In the genomic region with DNA sequence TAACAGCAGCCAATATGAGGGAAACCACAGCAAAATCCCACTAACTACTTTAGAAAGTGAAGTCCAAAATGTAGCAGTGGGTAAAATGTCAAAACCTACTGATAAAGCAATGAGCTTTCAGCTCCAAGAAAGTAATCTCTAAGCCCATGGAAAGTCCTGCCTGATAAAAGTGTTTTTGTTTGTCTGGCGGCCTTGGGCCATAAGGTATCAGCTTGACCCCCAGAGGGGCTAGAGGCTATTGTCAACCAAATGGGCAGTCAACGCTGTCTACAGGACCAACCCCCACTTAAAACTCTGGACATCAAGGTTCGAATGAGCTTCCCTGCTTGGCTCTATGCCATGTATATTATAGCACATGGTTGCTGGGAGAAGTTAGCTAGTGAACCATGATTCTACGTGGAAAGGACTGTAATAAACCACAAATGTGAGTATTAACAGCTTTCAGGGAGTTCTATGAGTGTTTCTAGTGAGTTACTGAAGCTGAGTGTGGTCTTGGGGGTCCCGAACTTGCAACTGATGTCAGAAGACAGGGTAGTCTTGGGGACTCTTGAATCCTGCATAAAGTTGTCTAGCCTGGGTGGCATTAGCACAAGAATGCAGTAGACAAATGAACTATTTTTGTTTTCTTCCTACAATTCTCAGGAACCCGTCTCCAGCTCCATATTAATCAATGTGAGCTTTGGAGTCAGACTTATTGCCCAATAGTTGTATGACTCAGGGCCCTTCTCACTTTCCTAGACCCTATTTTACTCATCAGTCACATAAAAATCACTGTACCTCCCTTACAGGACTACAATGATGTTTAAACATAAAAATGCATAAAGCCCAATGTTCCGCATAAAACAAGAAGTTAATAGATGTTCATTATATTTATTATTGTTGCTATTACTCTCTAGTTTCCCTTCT, we compare ENCODE assay signal across 13 cellular contexts.
DNase-seq lines count a peak whose midpoint lies in the region; TF ChIP-seq lines count a peak whose summit lies in the region.
"Had no signal": no experiment of that assay in that cellular context is flagged by ENCODE, and none has a peak within 500 bp of the region (broad histone marks: within the 10 kb centered on the region; RNA-seq: fewer than 3 reads in every experiment).

No MANE protein-coding gene starts in this region.

- peak; percentile 84 for DNase-seq in GM04504 (ENCODE audit: low read depth)
- DNase-seq in T1000 (lab: John Stamatoyannopoulos, UW): peak; percentile 5
- DNase-seq in fibroblast of mammary gland (ENCODE audit: low read depth): peak; percentile 95
- DNase-seq in smooth muscle cell (lab: John Stamatoyannopoulos, UW; ENCODE audit: unreplicated experiment): no peak
- DNase-seq in NCI-H2227 treated with DMSO at 0.1 percent for 48 hours (lab: John Stamatoyannopoulos, UW): no peak
- DNase-seq in Kasumi-1 (lab: John Stamatoyannopoulos, UW): no peak
- DNase-seq in pons (ENCODE audit: low spot score): no peak
- DNase-seq: activated CD4-positive, CD25-positive, alpha-beta regulatory T cell; activated T-cell treated with anti-CD3 and anti-CD28 coated beads, Interleukin-2, amount 50 U/mL, for 4 hours; DMS 273 treated with DMSO at 0.1 percent for 48 hours; NCI-H1105 treated with DMSO at 0.1 percent for 48 hours had no signal

- no peaks in the 10 kb centered on the region for H3K36me3 ChIP-seq in smooth muscle cell (ENCODE audit: low read depth)
- H3K36me3 ChIP-seq: cardiac muscle cell, SJSA1 had no signal

- H3K27me3 ChIP-seq in smooth muscle cell (ENCODE audit: low read depth): no peaks in the 10 kb centered on the region
- H3K27me3 ChIP-seq: cardiac muscle cell, SJSA1 had no signal

- H4K20me1 ChIP-seq in smooth muscle cell (ENCODE audit: low read depth): no peaks in the 10 kb centered on the region

- H3K4me3 ChIP-seq in fibroblast of mammary gland (ENCODE audit: control insufficient read depth, low read depth, low read length): no peak overlapping the region
- no peak overlapping the region for H3K4me3 ChIP-seq in smooth muscle cell
- H3K4me3 ChIP-seq: cardiac muscle cell, SJSA1 had no signal

- H3F3A ChIP-seq in smooth muscle cell (ENCODE audit: low read depth): peaks cover 14% of the 10 kb centered on the region

- H3K79me2 ChIP-seq in smooth muscle cell (ENCODE audit: low read depth): no peaks in the 10 kb centered on the region

- H3K27ac ChIP-seq in smooth muscle cell (ENCODE audit: low read depth): peak overlapping the region; percentile 98
- H3K27ac ChIP-seq: cardiac muscle cell, SJSA1 had no signal

- H2AFZ ChIP-seq in smooth muscle cell (ENCODE audit: low read depth): no peak overlapping the region

- peak overlapping the region; percentile 88 for H3K9ac ChIP-seq in smooth muscle cell (ENCODE audit: low read depth)

- H3K4me2 ChIP-seq in smooth muscle cell: peak overlapping the region; percentile 73

- no peaks in the 10 kb centered on the region for H3K9me3 ChIP-seq in smooth muscle cell (replicated peaks; ENCODE audit: low read depth)
- H3K9me3 ChIP-seq: SJSA1 had no signal

- H3K4me1 ChIP-seq in smooth muscle cell (ENCODE audit: low read depth): peaks cover 21% of the 10 kb centered on the region

- 42% methylated on average over 7 of the region's 7 CpGs for WGBS in smooth muscle cell (ENCODE audit: low lambda C conversion rate)

- TF ChIP-seq CTCF in fibroblast of mammary gland (conservative IDR thresholded peaks at IDR 0.05; ENCODE audit: control insufficient read depth, insufficient read depth, low read depth, low read length) (no peak), smooth muscle cell (IDR thresholded peaks at IDR 0.05; ENCODE audit: borderline replicate concordance, insufficient read depth, poor library complexity, severe bottlenecking) (no peak)

Comparison
In these comparisons a context has a peak if more than half of its experiments do, and no peak if none do; other contexts are left out.
1. DNase-seq: peak in GM04504 (single experiment), T1000 (single experiment) and fibroblast of mammary gland (single experiment); none in smooth muscle cell (single experiment), NCI-H2227 treated with DMSO at 0.1 percent for 48 hours (single experiment), Kasumi-1 (0 of 2) and pons (single experiment).